13 cellular contexts compared by ENCODE assay signal in genomic region chr9:101176384-101176783, GRCh38.
DNase-seq lines count a peak whose midpoint lies in the region; TF ChIP-seq lines count a peak whose summit lies in the region.
"Had no signal": no experiment of that assay in that cellular context is flagged by ENCODE, and none has a peak within 500 bp of the region (broad histone marks: within the 10 kb centered on the region; RNA-seq: fewer than 3 reads in every experiment).

No MANE protein-coding gene starts in this region.

- CTCF ChIA-PET in HEK293T (lab: Yijun Ruan, JAX), result no interaction called here

- no peak overlapping the region for H3K9ac ChIP-seq in OCI-LY3 (ENCODE audit: low read length)

- no peak overlapping the region for H3K4me2 ChIP-seq in OCI-LY3 (ENCODE audit: low read length)

- H3K79me2 ChIP-seq in OCI-LY3 (ENCODE audit: low read length), result no peaks in the 10 kb centered on the region

- peak; percentile 35 for TF ChIP-seq CTCF in GM12865 (IDR thresholded peaks at IDR 0.05; ENCODE audit: insufficient read depth, low read depth, low read length, missing control alignments)
- peak; percentile 15; the same call in 1 of the 2 replicates for TF ChIP-seq CTCF in OCI-LY3 (IDR thresholded peaks at IDR 0.05; ENCODE audit: low read depth, low read length)
- no peak for TF ChIP-seq CTCF in GM10266 (IDR thresholded peaks at IDR 0.05; ENCODE audit: control insufficient read depth, insufficient read depth, low read depth, missing control alignments)

- peaks cover 3% of the 10 kb centered on the region; the same call in 1 of the 2 replicates for H3K27me3 ChIP-seq in OCI-LY3 (ENCODE audit: low read depth, low read length)
- H3K27me3 ChIP-seq: testis had no signal

- H4K20me1 ChIP-seq in OCI-LY3 (ENCODE audit: insufficient read depth, low read length), result no peaks in the 10 kb centered on the region

- no peak overlapping the region for H2AFZ ChIP-seq in OCI-LY3 (ENCODE audit: low read depth, low read length)

- H3K36me3 ChIP-seq in OCI-LY3 (replicated peaks; ENCODE audit: low read depth, low read length), result no peaks in the 10 kb centered on the region

- DNase-seq in GM12865 (ENCODE audit: low read depth) (peak; percentile 9), HEK293T (ENCODE audit: extremely low spot score) (peak; percentile 18), iPS-NIHi7 (ENCODE audit: extremely low spot score) (peak; percentile 35), midbrain (lab: John Stamatoyannopoulos, UW) (no peak), GM10266 (ENCODE audit: extremely low spot score) (no peak), NCI-H146 treated with DMSO at 0.1 percent for 48 hours (lab: John Stamatoyannopoulos, UW; ENCODE audit: unreplicated experiment) (no peak)
- DNase-seq: activated CD4-positive, CD25-positive, alpha-beta regulatory T cell; activated T-cell treated with anti-CD3 and anti-CD28 coated beads for 4 hours; CD8-positive, alpha-beta memory T cell; NCI-H2029 treated with DMSO at 0.1 percent for 48 hours; NK-92 treated with Interleukin-12 subunit alpha and Interleukin-12 subunit beta, amount 100 ng/mL, for 24 hours; testis had no signal

- POLR2A ChIA-PET in HEK293T (lab: Yijun Ruan, JAX), result no interaction called here

- H3K4me3 ChIP-seq in GM12865 (ENCODE audit: low read depth, low read length) (no peak overlapping the region), OCI-LY3 (ENCODE audit: low read length) (no peak overlapping the region)
- H3K4me3 ChIP-seq: testis had no signal

- no peaks in the 10 kb centered on the region for H3K4me1 ChIP-seq in OCI-LY3 (ENCODE audit: low read length)
- H3K4me1 ChIP-seq: testis had no signal

- no peaks in the 10 kb centered on the region for H3K9me3 ChIP-seq in OCI-LY3 (ENCODE audit: insufficient read depth, low read length)
- H3K9me3 ChIP-seq: testis had no signal

- H3K27ac ChIP-seq in OCI-LY3 (ENCODE audit: low read length), result no peak overlapping the region
- H3K27ac ChIP-seq: testis had no signal

TF ChIP-seq in HEK293T, 16 proteins besides CTCF, POLR2A, EP300 and RAD21:
- TF ChIP-seq SP1 (IDR thresholded peaks at IDR 0.05), result no peak
- no peak for TF ChIP-seq ELF4 (IDR thresholded peaks at IDR 0.05)
- no peak for TF ChIP-seq FOXK2 (IDR thresholded peaks at IDR 0.05)
- no peak for TF ChIP-seq L3MBTL2 (conservative IDR thresholded peaks at IDR 0.05)
- TF ChIP-seq ZNF384 (IDR thresholded peaks at IDR 0.05), result no peak

Comparison
In these comparisons a context has a peak if more than half of its experiments do, and no peak if none do; other contexts are left out.
1. DNase-seq: peak in GM12865 (single experiment), HEK293T (single experiment) and iPS-NIHi7 (single experiment); none in midbrain (single experiment), GM10266 (single experiment) and NCI-H146 treated with DMSO at 0.1 percent for 48 hours (single experiment).